ENCODE assay signal across 19 cellular contexts in genomic region chr2:175153-175786, GRCh38.
A peak's percentile ranks its signal among the peaks of the same experiment; 100 is the strongest.
DNase-seq lines count a peak whose midpoint lies in the region; TF ChIP-seq lines count a peak whose summit lies in the region.
"Had no signal": no experiment of that assay in that cellular context is flagged by ENCODE, and none has a peak within 500 bp of the region (broad histone marks: within the 10 kb centered on the region; RNA-seq: fewer than 3 reads in every experiment).

No MANE protein-coding gene starts in this region.

- intact Hi-C loops in activated T-helper 2 cell treated with anti-CD3 and anti-CD28 coated beads, Interferon-gamma antibody, Interleukin-2, Interleukin-4, amounts not matched to agents 10 μg/mL and 5 μg/mL and 100 μg/mL, durations not matched to agents 14 hours and 24 hours and 36 hours (cut with micrococcal nuclease) = no loop called here
- intact Hi-C loops in transverse colon (cut with DNase I; ENCODE audit: low total_unique reads) (no loop called here), posterior cingulate gyrus (cut with DNase I) (no loop called here)

- peaks cover 43% of the 10 kb centered on the region for H3K4me1 Mint-ChIP-seq in activated naive CD4-positive, alpha-beta T cell treated with anti-CD3 and anti-CD28 coated beads, Interleukin-2, amount 50 U/mL, for 24 hours
- peaks cover 30% of the 10 kb centered on the region for H3K4me1 Mint-ChIP-seq in activated T-helper 2 cell treated with anti-CD3 and anti-CD28 coated beads, Interferon-gamma antibody, Interleukin-2, Interleukin-4, amounts not matched to agents 10 μg/mL and 5 μg/mL and 100 μg/mL, durations not matched to agents 14 hours and 24 hours and 36 hours (ENCODE audit: low read depth)
- H3K4me1 Mint-ChIP-seq: memory B cell had no signal

- peak overlapping the region; percentile 25 for H3K27ac Mint-ChIP-seq in activated naive CD4-positive, alpha-beta T cell treated with anti-CD3 and anti-CD28 coated beads, Interleukin-2, amount 50 U/mL, for 24 hours
- H3K27ac Mint-ChIP-seq in activated T-helper 2 cell treated with anti-CD3 and anti-CD28 coated beads, Interferon-gamma antibody, Interleukin-2, Interleukin-4, amounts not matched to agents 10 μg/mL and 5 μg/mL and 100 μg/mL, durations not matched to agents 14 hours and 24 hours and 36 hours = peak overlapping the region; percentile 14
- H3K27ac Mint-ChIP-seq: memory B cell had no signal

- no peak for DNase-seq in activated naive CD4-positive, alpha-beta T cell (lab: John Stamatoyannopoulos, UW)
- no peak for DNase-seq in activated T-helper 2 cell treated with anti-CD3 and anti-CD28 coated beads, Interferon-gamma antibody, Interleukin-2, Interleukin-4, amounts not matched to agents 10 μg/mL and 5 μg/mL and 100 μg/mL, durations not matched to agents 14 hours and 24 hours and 36 hours (ENCODE audit: low spot score)
- no peak for DNase-seq in transverse colon
- no peak for DNase-seq in posterior cingulate gyrus
- no peak for DNase-seq in H4 (ENCODE audit: low spot score)
- no peak for DNase-seq in GM13977 (ENCODE audit: low spot score)
- DNase-seq: central memory CD4-positive, alpha-beta T cell; DMS79 treated with DMSO at 0.1 percent for 48 hours; effector CD8-positive, alpha-beta T cell; islet precursor cell; NCI-H526 treated with DMSO at 0.1 percent for 48 hours; SHP77 treated with DMSO at 0.1 percent for 48 hours; stomach; upper lobe of right lung had no signal

- no peak for TF ChIP-seq POLR2A in transverse colon (IDR thresholded peaks at IDR 0.05)

- H3K4me3 ChIP-seq in mesodermal cell (ENCODE audit: extremely low read depth, insufficient read depth, low read length, poor library complexity, severe bottlenecking) (no peak overlapping the region), transverse colon (no peak overlapping the region)
- H3K4me3 ChIP-seq: right atrium auricular region, stomach, upper lobe of right lung had no signal

- H3K27me3 ChIP-seq in transverse colon = no peaks in the 10 kb centered on the region
- H3K27me3 ChIP-seq: neutrophil, right atrium auricular region, stomach, upper lobe of right lung had no signal

- in situ Hi-C loops in transverse colon (cut with MboI; ENCODE audit: low pct_ligation_motif_present in 1 of 4, low pct_unique_long_range_greater_than_20kb in 1 of 4, low sequenced_read_pairs in 3 of 4) = no loop called here
- in situ Hi-C loops in GM13977 (cut with MboI; ENCODE audit: low pct_unique_long_range_greater_than_20kb, low sequenced_read_pairs, unreplicated experiment) = no loop called here

- TF ChIP-seq CTCF in transverse colon (IDR thresholded peaks at IDR 0.05) (no peak), GM13977 (IDR thresholded peaks at IDR 0.05; ENCODE audit: extremely low read depth, insufficient read depth, missing control alignments) (no peak)

- no peaks in the 10 kb centered on the region for H3K36me3 ChIP-seq in mesodermal cell (ENCODE audit: control insufficient read depth, insufficient read depth, low read length)
- no peaks in the 10 kb centered on the region for H3K36me3 ChIP-seq in transverse colon
- H3K36me3 ChIP-seq: neutrophil, right atrium auricular region, stomach, upper lobe of right lung had no signal

- WGBS in mesodermal cell (ENCODE audit: insufficient coverage in 2 of 2), 2 experiments = 86 to 90% methylated on average over 7 to 8 of the region's 8 CpGs
- 46 to 61% methylated on average over 3 to 8 of the region's 8 CpGs for WGBS in transverse colon (ENCODE audit: low coverage in 1 of 2), 2 donors

- H3K9me3 Mint-ChIP-seq in activated naive CD4-positive, alpha-beta T cell treated with anti-CD3 and anti-CD28 coated beads, Interleukin-2, amount 50 U/mL, for 24 hours = no peaks in the 10 kb centered on the region
- no peaks in the 10 kb centered on the region for H3K9me3 Mint-ChIP-seq in activated T-helper 2 cell treated with anti-CD3 and anti-CD28 coated beads, Interferon-gamma antibody, Interleukin-2, Interleukin-4, amounts not matched to agents 10 μg/mL and 5 μg/mL and 100 μg/mL, durations not matched to agents 14 hours and 24 hours and 36 hours
- H3K9me3 Mint-ChIP-seq: memory B cell had no signal

- peaks cover 17% of the 10 kb centered on the region for H3K4me1 ChIP-seq in mesodermal cell (ENCODE audit: control insufficient read depth, insufficient read depth, low read length, poor library complexity, severe bottlenecking)
- peaks cover 0 to 5% (median 2%) of the 10 kb centered on the region in 4 donors for H3K4me1 ChIP-seq in transverse colon
- H3K4me1 ChIP-seq: right atrium auricular region had no signal

- no peaks in the 10 kb centered on the region for H3K36me3 Mint-ChIP-seq in activated naive CD4-positive, alpha-beta T cell treated with anti-CD3 and anti-CD28 coated beads, Interleukin-2, amount 50 U/mL, for 24 hours
- no peaks in the 10 kb centered on the region for H3K36me3 Mint-ChIP-seq in activated T-helper 2 cell treated with anti-CD3 and anti-CD28 coated beads, Interferon-gamma antibody, Interleukin-2, Interleukin-4, amounts not matched to agents 10 μg/mL and 5 μg/mL and 100 μg/mL, durations not matched to agents 14 hours and 24 hours and 36 hours (ENCODE audit: low read depth)
- H3K36me3 Mint-ChIP-seq: memory B cell had no signal

- H3K9me3 ChIP-seq in mesodermal cell (ENCODE audit: control insufficient read depth, low read length) (peaks cover 3% of the 10 kb centered on the region), transverse colon (no peaks in the 10 kb centered on the region)
- H3K9me3 ChIP-seq: neutrophil, right atrium auricular region, stomach, upper lobe of right lung had no signal

- peak overlapping the region; percentile 56 for H3K4me3 Mint-ChIP-seq in activated naive CD4-positive, alpha-beta T cell treated with anti-CD3 and anti-CD28 coated beads, Interleukin-2, amount 50 U/mL, for 24 hours
- H3K4me3 Mint-ChIP-seq in activated T-helper 2 cell treated with anti-CD3 and anti-CD28 coated beads, Interferon-gamma antibody, Interleukin-2, Interleukin-4, amounts not matched to agents 10 μg/mL and 5 μg/mL and 100 μg/mL, durations not matched to agents 14 hours and 24 hours and 36 hours (ENCODE audit: low read depth) = peak overlapping the region; percentile 22
- H3K4me3 Mint-ChIP-seq: memory B cell had no signal

- H3K27ac ChIP-seq in mesodermal cell (ENCODE audit: low read depth, low read length, severe bottlenecking) = peak overlapping the region; percentile 81
- peak overlapping the region; percentile 29 to 76 (median 58) for H3K27ac ChIP-seq in transverse colon
- H3K27ac ChIP-seq: neutrophil, right atrium auricular region, stomach, upper lobe of right lung had no signal

- no peaks in the 10 kb centered on the region for H3K27me3 Mint-ChIP-seq in activated naive CD4-positive, alpha-beta T cell treated with anti-CD3 and anti-CD28 coated beads, Interleukin-2, amount 50 U/mL, for 24 hours
- peaks cover 2% of the 10 kb centered on the region for H3K27me3 Mint-ChIP-seq in activated T-helper 2 cell treated with anti-CD3 and anti-CD28 coated beads, Interferon-gamma antibody, Interleukin-2, Interleukin-4, amounts not matched to agents 10 μg/mL and 5 μg/mL and 100 μg/mL, durations not matched to agents 14 hours and 24 hours and 36 hours (ENCODE audit: low read depth)

- TF ChIP-seq EP300 in transverse colon (IDR thresholded peaks at IDR 0.05; ENCODE audit: low read depth) = no peak
